In genomic region chr9:127199001-127199791, GRCh38 we compare ENCODE assay signal across 8 cellular contexts.
DNase-seq lines count a peak whose midpoint lies in the region; ATAC-seq and TF ChIP-seq lines count a peak whose summit lies in the region.

No MANE protein-coding gene starts in this region.

- H3K27ac ChIP-seq in VCaP = peak overlapping the region; percentile 69

- in situ Hi-C loops in T47D (cut with HindIII; ENCODE audit: low pct_unique_long_range_greater_than_20kb, low sequenced_read_pairs) = no loop called here

- ATAC-seq in GM18511 (IDR thresholded peaks at IDR 0.05; ENCODE audit: unreplicated experiment) (peak; percentile 62), HG03108 (IDR thresholded peaks at IDR 0.05; ENCODE audit: unreplicated experiment) (no peak)

- DNase-seq in AG04449 (ENCODE audit: low read depth, low spot score) = no peak
- peak; percentile 15 for DNase-seq in NCI-H2029 treated with DMSO at 0.1 percent for 48 hours (lab: John Stamatoyannopoulos, UW)
- DNase-seq in T47D (ENCODE audit: low read depth in 1 of 2, low spot score in 1 of 2) = peak; percentile 79 to 83
- DNase-seq in islet precursor cell = peak; percentile 89
- DNase-seq in stimulated activated CD4-positive, alpha-beta T cell treated with anti-CD3 and anti-CD28 coated beads, Interleukin-15, amount 100 ng/mL, for 1 hour (ENCODE audit: low read depth in 1 of 2, low spot score in 1 of 2) = peak; percentile 51 to 64

- CTCF ChIA-PET in AG04449 (lab: Yijun Ruan, JAX) = interaction anchor here (0.6 to 21.4 kb wide), 37 partner anchors 9 to 330 kb away, joined by 3 to 513 read pairs (median 4); partner anchors contain the start of genes ANGPTL2 and RALGPS1

- TF ChIP-seq CTCF in AG04449 (IDR thresholded peaks at IDR 0.05; ENCODE audit: insufficient read depth, low read length, missing control alignments) = peak; percentile 76
- TF ChIP-seq CTCF in VCaP (conservative IDR thresholded peaks at IDR 0.05) = peak; percentile 93

- H3K4me3 ChIP-seq in AG04449 (ENCODE audit: low read depth, low read length) = no peak overlapping the region

- POLR2A ChIA-PET in AG04449 (lab: Yijun Ruan, JAX) = no interaction called here
